In the genomic region with DNA sequence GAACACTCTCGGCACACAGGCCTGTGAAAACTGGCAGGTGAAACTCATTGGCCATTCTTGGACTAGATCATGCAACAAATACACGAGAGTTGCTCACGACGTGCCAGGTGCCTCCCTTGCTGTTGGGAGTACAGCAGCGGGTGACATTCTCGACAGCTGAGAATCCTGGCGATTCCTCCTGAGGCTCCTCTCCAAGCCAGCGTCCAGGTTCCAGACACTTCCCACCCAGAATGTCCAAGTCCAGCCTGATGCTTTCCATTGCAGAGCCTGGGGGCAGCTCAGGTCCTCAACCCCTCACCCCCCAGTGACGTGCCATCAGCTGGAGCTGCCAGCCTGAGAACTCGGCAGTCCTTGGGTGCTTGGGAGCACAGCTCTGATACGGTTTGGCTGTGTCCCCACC, we compare ENCODE assay signal across 24 cellular contexts.
"Had no signal": no experiment of that assay in that cellular context is flagged by ENCODE, and none has a peak within 500 bp of the region (broad histone marks: within the 10 kb centered on the region; RNA-seq: fewer than 3 reads in every experiment).

No MANE protein-coding gene starts in this region.

- H3K9me3 Mint-ChIP-seq: activated CD8-positive, alpha-beta T cell treated with anti-CD3 and anti-CD28 coated beads for 36 hours; T-helper 1 cell treated with Interleukin-12 subunit alpha and Interleukin-12 subunit beta and Interleukin-4 antibody, amounts not matched to agents 30 μg/mL and 1 μg/mL, for 36 hours had no signal

- H2AFZ ChIP-seq: neural progenitor cell had no signal

- H3K4me1 ChIP-seq: breast epithelium, gastrocnemius medialis, testis had no signal

- H3K27ac Mint-ChIP-seq: activated CD8-positive, alpha-beta T cell treated with anti-CD3 and anti-CD28 coated beads for 36 hours; activated naive CD4-positive, alpha-beta T cell treated with anti-CD3 and anti-CD28 coated beads, Interleukin-2, amount 50 U/mL, for 72 hours; activated T-helper 17 cell treated with anti-CD3 and anti-CD28 coated beads, Interleukin-2, amount 50 U/mL, for 72 hours; neural progenitor cell; T-helper 1 cell treated with Interleukin-12 subunit alpha and Interleukin-12 subunit beta and Interleukin-4 antibody, amounts not matched to agents 30 μg/mL and 1 μg/mL, for 36 hours had no signal

- H3K4me2 ChIP-seq: neural progenitor cell had no signal

- H3K27me3 ChIP-seq: breast epithelium, gastrocnemius medialis, neural progenitor cell, testis, transverse colon had no signal

- H3K27ac ChIP-seq: breast epithelium, gastrocnemius medialis, neural progenitor cell, testis had no signal

- H3K36me3 Mint-ChIP-seq: activated naive CD4-positive, alpha-beta T cell treated with anti-CD3 and anti-CD28 coated beads, Interleukin-2, amount 50 U/mL, for 72 hours; naive thymus-derived CD4-positive, alpha-beta T cell; neural progenitor cell had no signal

- ATAC-seq: activated CD8-positive, alpha-beta T cell treated with anti-CD3 and anti-CD28 coated beads for 36 hours; activated naive CD4-positive, alpha-beta T cell treated with anti-CD3 and anti-CD28 coated beads, Interleukin-2, amount 50 U/mL, for 72 hours; activated T-cell treated with anti-CD3 and anti-CD28 coated beads, Interleukin-2, amount 50 U/mL, for 4 hours; activated T-helper 17 cell treated with anti-CD3 and anti-CD28 coated beads, Interleukin-2, amount 50 U/mL, for 72 hours; gastrocnemius medialis; left ventricle myocardium superior; naive thymus-derived CD4-positive, alpha-beta T cell; right cardiac atrium; stimulated activated naive CD8-positive, alpha-beta T cell treated with anti-CD3 and anti-CD28 coated beads, Interleukin-15, Interleukin-2, amounts not matched to agents 100 U/mL and 50 U/mL, for 24 hours had no signal

- H3K4me3 Mint-ChIP-seq: activated CD8-positive, alpha-beta T cell treated with anti-CD3 and anti-CD28 coated beads for 36 hours; activated T-cell treated with anti-CD3 and anti-CD28 coated beads, Interleukin-2, amount 50 U/mL, for 4 hours; activated T-helper 17 cell treated with anti-CD3 and anti-CD28 coated beads, Interleukin-2, amount 50 U/mL, for 72 hours; central memory CD8-positive, alpha-beta T cell; naive thymus-derived CD4-positive, alpha-beta T cell; neural progenitor cell; T-helper 1 cell treated with Interleukin-12 subunit alpha and Interleukin-12 subunit beta and Interleukin-4 antibody, amounts not matched to agents 30 μg/mL and 1 μg/mL, for 36 hours had no signal

- H3K4me1 Mint-ChIP-seq: activated T-helper 17 cell treated with anti-CD3 and anti-CD28 coated beads, Interleukin-2, amount 50 U/mL, for 72 hours; central memory CD8-positive, alpha-beta T cell had no signal

- H3K9ac ChIP-seq: neural progenitor cell had no signal

- DNase-seq: activated CD4-positive, alpha-beta T cell treated with anti-CD3 and anti-CD28 coated beads for 1 hour; activated CD4-positive, alpha-beta T cell treated with anti-CD3 and anti-CD28 coated beads, Interleukin-2, amount 50 U/mL, for 1 hour; activated CD8-positive, alpha-beta T cell treated with anti-CD3 and anti-CD28 coated beads for 36 hours; activated naive CD4-positive, alpha-beta T cell; activated T-cell treated with anti-CD3 and anti-CD28 coated beads, Interleukin-2, amount 50 U/mL, for 4 hours; effector CD8-positive, alpha-beta T cell; gastrocnemius medialis; glutamatergic neuron; left ventricle myocardium superior; midbrain; naive thymus-derived CD4-positive, alpha-beta T cell; right cardiac atrium; stimulated activated CD4-positive, alpha-beta T cell treated with anti-CD3 and anti-CD28 coated beads, Interleukin-12 subunit alpha, Interleukin-12 subunit beta, amount 100 ng/mL, for 4 hours; stimulated activated CD4-positive, alpha-beta T cell treated with anti-CD3 and anti-CD28 coated beads, Interleukin-4, amount 100 ng/mL, for 1 hour; stimulated activated naive CD8-positive, alpha-beta T cell treated with anti-CD3 and anti-CD28 coated beads, Interleukin-15, Interleukin-2, amounts not matched to agents 100 U/mL and 50 U/mL, for 24 hours; T-helper 9 cell; testis; transverse colon had no signal

- H3K4me3 ChIP-seq: breast epithelium, gastrocnemius medialis, neural progenitor cell, testis, transverse colon had no signal

- H3K36me3 ChIP-seq: breast epithelium, gastrocnemius medialis, neural progenitor cell, transverse colon had no signal

- H3K27me3 Mint-ChIP-seq: activated CD8-positive, alpha-beta T cell treated with anti-CD3 and anti-CD28 coated beads for 36 hours; central memory CD8-positive, alpha-beta T cell had no signal

- H3K9me3 ChIP-seq: breast epithelium, gastrocnemius medialis, testis, transverse colon had no signal
